In genomic region chr13:24348385-24348784, GRCh38 we compare ENCODE assay signal across 32 cellular contexts. TPM values are rescaled to one million over a fixed set of nuclear protein-coding genes. Genes with fewer than 3 reads are reported as not detected.
DNase-seq lines count a peak whose midpoint lies in the region; ATAC-seq and TF ChIP-seq lines count a peak whose summit lies in the region.
"Had no signal": no experiment of that assay in that cellular context is flagged by ENCODE, and none has a peak within 500 bp of the region (broad histone marks: within the 10 kb centered on the region; RNA-seq: fewer than 3 reads in every experiment).

No MANE protein-coding gene starts in this region.

- H3K27ac ChIP-seq in liver (ENCODE audit: low read depth in 1 of 2, low read length in 2 of 2) (peak overlapping the region; percentile 53 to 80), right lobe of liver (peak overlapping the region in 1 of 3 donors; percentile 75), neuronal stem cell (replicated peaks; ENCODE audit: low read length) (no peak overlapping the region)
- no peak overlapping the region for H3K27ac ChIP-seq in CD4-positive, alpha-beta memory T cell (ENCODE audit: low read depth, low read length)
- H3K27ac ChIP-seq: gastroesophageal sphincter, neutrophil, RWPE1 had no signal

- H4K8ac ChIP-seq in neuronal stem cell (ENCODE audit: low read depth, low read length), result no peak overlapping the region

- no peak for TF ChIP-seq RAD21 in liver (IDR thresholded peaks at IDR 0.05)

- WGBS in liver, result 86% methylated on average over 5 of the region's 5 CpGs
- WGBS in right lobe of liver (ENCODE audit: insufficient coverage, low coverage, low lambda C conversion rate, missing lambda C conversion rate), result 95% methylated on average over 5 of the region's 5 CpGs
- WGBS in neuronal stem cell (ENCODE audit: extremely low coverage in 2 of 2, insufficient read length in 2 of 2, insufficient replicate concordance in 1 of 2), 2 donors, result no CpG with 5 or more reads among the region's 5 CpGs

- no peak overlapping the region for H3K4me2 ChIP-seq in neuronal stem cell (ENCODE audit: insufficient read depth, low read length, poor library complexity, severe bottlenecking)

- POLR2A ChIA-PET in CD4-positive, alpha-beta memory T cell (lab: Charles Lee; ENCODE audit: partially characterized antibody), result no interaction called here

- no peaks in the 10 kb centered on the region for H3K9me3 ChIP-seq in liver (ENCODE audit: control insufficient read depth in 4 of 4, low read length in 3 of 4)
- no peaks in the 10 kb centered on the region for H3K9me3 ChIP-seq in right lobe of liver
- no peaks in the 10 kb centered on the region for H3K9me3 ChIP-seq in neuronal stem cell (replicated peaks in 1 of 2; ENCODE audit: control insufficient read depth in 2 of 2, insufficient read depth in 1 of 2, low read depth in 1 of 2, low read length in 2 of 2)
- no peaks in the 10 kb centered on the region for H3K9me3 ChIP-seq in CD4-positive, alpha-beta memory T cell (ENCODE audit: control insufficient read depth in 1 of 2, low read length in 2 of 2)
- H3K9me3 ChIP-seq: gastroesophageal sphincter, MG63, neutrophil had no signal

- H3K4me3 ChIP-seq in liver (ENCODE audit: low read depth in 1 of 3, low read length in 3 of 3), result no peak overlapping the region
- no peak overlapping the region for H3K4me3 ChIP-seq in right lobe of liver
- H3K4me3 ChIP-seq in neuronal stem cell (ENCODE audit: low read length in 2 of 2), result no peak overlapping the region
- no peak overlapping the region for H3K4me3 ChIP-seq in CD4-positive, alpha-beta memory T cell (ENCODE audit: low read length in 2 of 2)
- H3K4me3 ChIP-seq: gastroesophageal sphincter, MG63, tibial nerve had no signal

- H3K36me3 ChIP-seq in liver (ENCODE audit: control insufficient read depth in 4 of 4, insufficient read depth in 3 of 4, low read depth in 1 of 4, low read length in 3 of 4) (no peaks in the 10 kb centered on the region), right lobe of liver (no peaks in the 10 kb centered on the region), neuronal stem cell (replicated peaks in 1 of 2; ENCODE audit: control insufficient read depth in 2 of 2, insufficient read depth in 2 of 2, low read length in 2 of 2) (no peaks in the 10 kb centered on the region)
- no peaks in the 10 kb centered on the region for H3K36me3 ChIP-seq in CD4-positive, alpha-beta memory T cell (ENCODE audit: insufficient read depth, low read length)
- H3K36me3 ChIP-seq: gastroesophageal sphincter, MG63, neutrophil, tibial nerve had no signal

- H3K14ac ChIP-seq in neuronal stem cell (ENCODE audit: low read length), result no peak overlapping the region

- H3K27me3 ChIP-seq in liver (ENCODE audit: control insufficient read depth in 4 of 4, insufficient read depth in 4 of 4, low read length in 3 of 4) (no peaks in the 10 kb centered on the region), right lobe of liver (no peaks in the 10 kb centered on the region), neuronal stem cell (ENCODE audit: control insufficient read depth in 3 of 3, insufficient read depth in 3 of 3, low read depth in 1 of 3, low read length in 3 of 3) (peaks cover 0 to 6% (median 0%) of the 10 kb centered on the region in 3 experiments)
- H3K27me3 ChIP-seq in CD4-positive, alpha-beta memory T cell (ENCODE audit: insufficient read depth, low read length), result no peaks in the 10 kb centered on the region
- H3K27me3 ChIP-seq: gastroesophageal sphincter, MG63, neutrophil, tibial nerve had no signal

- no peak overlapping the region for H2BK12ac ChIP-seq in neuronal stem cell (ENCODE audit: low read length)

- no peak overlapping the region for H2BK5ac ChIP-seq in neuronal stem cell (ENCODE audit: low read length)

- intact Hi-C loops in right lobe of liver (cut with DNase I), result no loop called here
- intact Hi-C loops in CD4-positive, alpha-beta memory T cell (cut with micrococcal nuclease), result no loop called here

- no peak overlapping the region for H2AK5ac ChIP-seq in neuronal stem cell (ENCODE audit: low read depth, low read length)

- no peaks in the 10 kb centered on the region for H3K79me1 ChIP-seq in neuronal stem cell (ENCODE audit: low read depth, low read length)

- ATAC-seq in right lobe of liver, result no peak
- ATAC-seq in esophagus mucosa, result peak; percentile 19
- ATAC-seq in HG02870 (IDR thresholded peaks at IDR 0.05; ENCODE audit: unreplicated experiment), result no peak
- ATAC-seq: activated CD8-positive, alpha-beta memory T cell treated with anti-CD3 and anti-CD28 coated beads, Interleukin-2, amount 10 ng/mL, durations not matched to agents 7 days and 5 days; activated naive CD8-positive, alpha-beta T cell treated with anti-CD3 and anti-CD28 coated beads, Interleukin-2, amount 50 U/mL, for 24 hours; gastroesophageal sphincter; left cardiac atrium; sciatic nerve; T-cell; WTC11 had no signal

- peaks cover 0 to 6% (median 0%) of the 10 kb centered on the region in 8 donors for H3K9me3 Mint-ChIP-seq in CD4-positive, alpha-beta memory T cell
- H3K9me3 Mint-ChIP-seq: activated naive CD8-positive, alpha-beta T cell treated with anti-CD3 and anti-CD28 coated beads, Interleukin-2, amount 50 U/mL, for 24 hours; central memory CD8-positive, alpha-beta T cell; dendritic cell treated with granulocyte-macrophage colony-stimulating factor and Interleukin-4, amounts not matched to agents 40 ng/mL and 50 ng/mL, for 4 days; memory B cell; T-cell had no signal

- no peaks in the 10 kb centered on the region for H3K4me1 Mint-ChIP-seq in CD4-positive, alpha-beta memory T cell
- H3K4me1 Mint-ChIP-seq: activated CD8-positive, alpha-beta memory T cell treated with anti-CD3 and anti-CD28 coated beads, Interleukin-2, amount 10 ng/mL, durations not matched to agents 7 days and 5 days; activated naive CD8-positive, alpha-beta T cell treated with anti-CD3 and anti-CD28 coated beads, Interleukin-2, amount 50 U/mL, for 24 hours; CD4-positive, CD25-positive, alpha-beta regulatory T cell; central memory CD8-positive, alpha-beta T cell; memory B cell; naive B cell; T-cell; WTC11 had no signal

- H4K91ac ChIP-seq in neuronal stem cell (ENCODE audit: low read depth, low read length, poor library complexity), result no peak overlapping the region

- H3K9ac ChIP-seq in liver (ENCODE audit: low read depth in 1 of 2, low read length in 2 of 2), result no peak overlapping the region
- no peak overlapping the region for H3K9ac ChIP-seq in neuronal stem cell (ENCODE audit: low read depth, low read length, poor library complexity)

- no peak overlapping the region for H2AFZ ChIP-seq in neuronal stem cell (ENCODE audit: low read length)

- no peak for DNase-seq in right lobe of liver
- DNase-seq in neuronal stem cell (ENCODE audit: low spot score), result no peak
- no peak for DNase-seq in activated CD8-positive, alpha-beta memory T cell treated with anti-CD3 and anti-CD28 coated beads, Interleukin-2, amount 50 U/mL, for 4 hours
- no peak for DNase-seq in mesenteric fat pad (ENCODE audit: low spot score)
- DNase-seq in CD4-positive, alpha-beta memory T cell, result no peak
- DNase-seq: activated CD8-positive, alpha-beta memory T cell treated with anti-CD3 and anti-CD28 coated beads, Interleukin-2, amount 10 ng/mL, durations not matched to agents 7 days and 5 days; activated naive CD4-positive, alpha-beta T cell; activated naive CD8-positive, alpha-beta T cell treated with anti-CD3 and anti-CD28 coated beads, Interleukin-2, amount 50 U/mL, for 24 hours; activated T-cell treated with anti-CD3 and anti-CD28 coated beads, Interleukin-2, amount 50 U/mL, for 48 hours; CD4-positive, CD25-positive, alpha-beta regulatory T cell; GOT3; KBM-7; left cardiac atrium; MG63; naive B cell; NCI-H1930; stimulated activated CD4-positive, alpha-beta T cell treated with anti-CD3 and anti-CD28 coated beads, Interleukin-4, amount 100 ng/mL, for 1 hour; T-cell had no signal

- H3K36me3 Mint-ChIP-seq in CD4-positive, alpha-beta memory T cell, result no peaks in the 10 kb centered on the region
- H3K36me3 Mint-ChIP-seq: activated CD8-positive, alpha-beta memory T cell treated with anti-CD3 and anti-CD28 coated beads, Interleukin-2, amount 10 ng/mL, durations not matched to agents 7 days and 5 days; CD4-positive, CD25-positive, alpha-beta regulatory T cell; memory B cell; naive B cell; T-cell; WTC11 had no signal

- TF ChIP-seq CTCF in liver (IDR thresholded peaks at IDR 0.05; ENCODE audit: low read depth, low read length, missing input control), result no peak
- TF ChIP-seq CTCF in right lobe of liver (IDR thresholded peaks at IDR 0.05), result no peak

- no peak overlapping the region for H2BK15ac ChIP-seq in neuronal stem cell (ENCODE audit: low read length)

- H3K27me3 Mint-ChIP-seq in CD4-positive, alpha-beta memory T cell, result no peaks in the 10 kb centered on the region
- H3K27me3 Mint-ChIP-seq: activated naive CD8-positive, alpha-beta T cell treated with anti-CD3 and anti-CD28 coated beads, Interleukin-2, amount 50 U/mL, for 24 hours; memory B cell; T-cell had no signal

- H3K4me3 Mint-ChIP-seq in CD4-positive, alpha-beta memory T cell, result no peak overlapping the region
- H3K4me3 Mint-ChIP-seq: activated CD8-positive, alpha-beta memory T cell treated with anti-CD3 and anti-CD28 coated beads, Interleukin-2, amount 10 ng/mL, durations not matched to agents 7 days and 5 days; activated naive CD8-positive, alpha-beta T cell treated with anti-CD3 and anti-CD28 coated beads, Interleukin-2, amount 50 U/mL, for 24 hours; CD4-positive, CD25-positive, alpha-beta regulatory T cell; central memory CD8-positive, alpha-beta T cell; dendritic cell treated with granulocyte-macrophage colony-stimulating factor and Interleukin-4, amounts not matched to agents 40 ng/mL and 50 ng/mL, for 4 days; memory B cell; naive B cell; T-cell; WTC11 had no signal

- no peak overlapping the region for H3K4ac ChIP-seq in neuronal stem cell (ENCODE audit: low read length)

- no peak for TF ChIP-seq POLR2A in right lobe of liver (IDR thresholded peaks at IDR 0.05)

- H3K18ac ChIP-seq in neuronal stem cell (ENCODE audit: low read length), result peak overlapping the region; percentile 58

- H2BK120ac ChIP-seq in neuronal stem cell (ENCODE audit: low read depth, low read length), result no peak overlapping the region

- no peak overlapping the region for H3K23ac ChIP-seq in neuronal stem cell (ENCODE audit: low read depth, low read length, poor library complexity)

- H3K4me1 ChIP-seq in liver (ENCODE audit: control insufficient read depth in 4 of 4, insufficient read depth in 4 of 4, low read length in 3 of 4) (peaks cover 0 to 4% (median 2%) of the 10 kb centered on the region in 4 donors), right lobe of liver (peaks cover 0 to 8% (median 3%) of the 10 kb centered on the region in 4 donors), neuronal stem cell (ENCODE audit: control insufficient read depth in 2 of 2, insufficient read depth in 1 of 2, low read depth in 1 of 2, low read length in 2 of 2) (no peaks in the 10 kb centered on the region)
- no peaks in the 10 kb centered on the region for H3K4me1 ChIP-seq in CD4-positive, alpha-beta memory T cell (ENCODE audit: insufficient read depth, low read length)
- H3K4me1 ChIP-seq: gastroesophageal sphincter, tibial nerve had no signal

- H3K27ac Mint-ChIP-seq in CD4-positive, alpha-beta memory T cell, result no peak overlapping the region
- H3K27ac Mint-ChIP-seq: activated CD8-positive, alpha-beta memory T cell treated with anti-CD3 and anti-CD28 coated beads, Interleukin-2, amount 10 ng/mL, durations not matched to agents 7 days and 5 days; activated naive CD8-positive, alpha-beta T cell treated with anti-CD3 and anti-CD28 coated beads, Interleukin-2, amount 50 U/mL, for 24 hours; CD4-positive, CD25-positive, alpha-beta regulatory T cell; dendritic cell treated with granulocyte-macrophage colony-stimulating factor and Interleukin-4, amounts not matched to agents 40 ng/mL and 50 ng/mL, for 4 days; memory B cell; naive B cell; T-cell; WTC11 had no signal

- CTCF ChIA-PET in CD4-positive, alpha-beta memory T cell (lab: Charles Lee; ENCODE audit: partially characterized antibody), result no interaction called here

RNA-seq across cellular contexts. Expression of gene C1QTNF9, which starts 39.0 kb away (rescaled TPM):
- total RNA-seq in liver, result under 1 TPM in 1 of 2 donors, not detected in 1; 0.25 TPM
- under 1 TPM; 0.10 to 0.19 TPM for polyA plus RNA-seq in liver
- under 1 TPM in 4 of 6 experiments, not detected in 2; 0.11 to 0.21 (median 0.17) TPM for total RNA-seq in right lobe of liver
- total RNA-seq in esophagus mucosa, result not detected
- 0.01 TPM for polyA plus RNA-seq in neuronal stem cell (2013, experiment 1 of 2)
- polyA plus RNA-seq in neuronal stem cell (2013, experiment 2 of 2), result not detected
- 1.0 TPM for total RNA-seq in mesenteric fat pad
- not detected for total RNA-seq in CD4-positive, alpha-beta memory T cell
- not detected for polyA plus RNA-seq in CD4-positive, alpha-beta memory T cell
- total RNA-seq: A172; activated CD8-positive, alpha-beta memory T cell treated with anti-CD3 and anti-CD28 coated beads, Interleukin-2, amount 10 ng/mL, durations not matched to agents 7 days and 5 days; SK-MEL-5; WTC11 had no signal
- polyA plus RNA-seq: CD4-positive, CD25-positive, alpha-beta regulatory T cell had no signal

Comparison
In these comparisons a context has a peak if more than half of its experiments do, and no peak if none do; other contexts are left out.
1. H3K27ac ChIP-seq: peak in liver (2 of 2); none in neuronal stem cell (single experiment) and CD4-positive, alpha-beta memory T cell (single experiment).